Comparison of ENCODE assay signal across 21 cellular contexts in the genomic region with DNA sequence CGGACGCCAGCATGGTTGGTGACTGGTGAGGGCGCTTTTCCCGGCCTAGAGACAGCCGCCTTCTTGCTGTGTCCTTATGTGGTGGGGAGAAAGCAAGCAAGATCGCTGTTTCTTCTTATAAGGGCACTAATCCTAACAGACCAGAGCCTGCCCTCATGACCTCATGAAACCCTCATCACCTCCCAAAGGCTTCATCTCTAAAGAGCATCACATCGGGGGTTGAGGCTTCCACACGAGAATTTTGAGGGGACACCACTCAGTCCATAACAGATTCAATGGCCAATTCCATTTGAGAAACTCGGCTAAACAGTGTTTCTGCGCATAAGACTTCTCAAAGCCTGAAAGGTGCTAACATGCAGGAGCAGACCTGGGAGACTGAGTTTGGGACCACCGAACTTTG. TPM values are rescaled to one million over a fixed set of nuclear protein-coding genes. Genes with fewer than 3 reads are reported as not detected.
A peak's percentile ranks its signal among the peaks of the same experiment; 100 is the strongest.
DNase-seq lines count a peak whose midpoint lies in the region; ATAC-seq and TF ChIP-seq lines count a peak whose summit lies in the region.
"Had no signal": no experiment of that assay in that cellular context is flagged by ENCODE, and none has a peak within 500 bp of the region (broad histone marks: within the 10 kb centered on the region; RNA-seq: fewer than 3 reads in every experiment).

No MANE protein-coding gene starts in this region.

- no peak for TF ChIP-seq EP300 in esophagus muscularis mucosa (IDR thresholded peaks at IDR 0.05)

- H3K27ac ChIP-seq in left ventricle myocardium inferior (replicated peaks): peak overlapping the region; percentile 87
- peak overlapping the region; percentile 62 to 76 (median 70) for H3K27ac ChIP-seq in esophagus muscularis mucosa (replicated peaks in 1 of 4)
- H3K27ac ChIP-seq in rectal smooth muscle tissue (ENCODE audit: low read depth, low read length): peak overlapping the region; percentile 82
- peak overlapping the region; percentile 31 to 87 for H3K27ac ChIP-seq in aorta (ENCODE audit: low read depth in 1 of 2, low read length in 2 of 2)

- DNase-seq in left ventricle myocardium inferior (no peak), left ventricle myocardium superior (no peak), esophagus muscularis mucosa (ENCODE audit: extremely low spot score) (no peak), aorta (no peak), NCI-H446 treated with DMSO at 0.1 percent for 48 hours (lab: John Stamatoyannopoulos, UW) (no peak), medulla oblongata (ENCODE audit: extremely low spot score) (no peak)
- no peak for DNase-seq in NK-92 treated with Interleukin-12 subunit alpha and Interleukin-12 subunit beta, amount 100 ng/mL, for 24 hours (lab: John Stamatoyannopoulos, UW)
- DNase-seq: activated CD4-positive, CD25-positive, alpha-beta regulatory T cell treated with anti-CD3 and anti-CD28 coated beads, Interleukin-2, amount 50 U/mL, for 72 hours; activated naive CD8-positive, alpha-beta T cell treated with anti-CD3 and anti-CD28 coated beads, Interleukin-2, amount 10 ng/mL, durations not matched to agents 7 days and 5 days; central memory CD4-positive, alpha-beta T cell; DMS53; effector CD8-positive, alpha-beta T cell; islet precursor cell; Karpas-422; NCI-H1092 treated with DMSO at 0.1 percent for 48 hours; NCI-H2081 treated with DMSO at 0.1 percent for 48 hours; NCI-H526 treated with DMSO at 0.1 percent for 48 hours; SIG-M5; stimulated activated CD4-positive, alpha-beta T cell treated with anti-CD3 and anti-CD28 coated beads, Interleukin-4, amount 100 ng/mL, for 4 hours had no signal

- intact Hi-C loops in left ventricle myocardium inferior (cut with micrococcal nuclease) (loop anchor here (10.0 kb wide), 1 partner anchor 55 kb away; the partner anchor contains the start of gene VGLL4), left ventricle myocardium superior (cut with micrococcal nuclease) (loop anchor here (10.0 kb wide), 1 partner anchor 45 kb away; no protein-coding TSS in a partner anchor), esophagus muscularis mucosa (cut with DNase I) (loop anchor here (5.0 kb wide), 1 partner anchor 53 kb away; the partner anchor contains the start of gene VGLL4), aorta (cut with DNase I) (no loop called here)

- no peaks in the 10 kb centered on the region for H3K36me3 ChIP-seq in left ventricle myocardium inferior
- no peaks in the 10 kb centered on the region for H3K36me3 ChIP-seq in esophagus muscularis mucosa
- H3K36me3 ChIP-seq in rectal smooth muscle tissue (ENCODE audit: control insufficient read depth, insufficient read depth, low read length): no peaks in the 10 kb centered on the region
- no peaks in the 10 kb centered on the region for H3K36me3 ChIP-seq in aorta (ENCODE audit: control insufficient read depth in 1 of 2, insufficient read depth in 2 of 2, low read length in 1 of 2)

- H3K9ac ChIP-seq in rectal smooth muscle tissue (ENCODE audit: low read length): no peak overlapping the region

- no peaks in the 10 kb centered on the region for H3K27me3 ChIP-seq in left ventricle myocardium inferior (ENCODE audit: low read depth)
- no peaks in the 10 kb centered on the region for H3K27me3 ChIP-seq in esophagus muscularis mucosa
- H3K27me3 ChIP-seq in rectal smooth muscle tissue (ENCODE audit: control insufficient read depth, insufficient read depth, low read length): no peaks in the 10 kb centered on the region
- no peaks in the 10 kb centered on the region for H3K27me3 ChIP-seq in aorta (ENCODE audit: control insufficient read depth in 1 of 2, insufficient read depth in 2 of 2, low read length in 1 of 2)

- H3K9me3 ChIP-seq in left ventricle myocardium inferior (replicated peaks): no peaks in the 10 kb centered on the region
- H3K9me3 ChIP-seq in esophagus muscularis mucosa: no peaks in the 10 kb centered on the region
- H3K9me3 ChIP-seq in aorta (ENCODE audit: control insufficient read depth, low read length): no peaks in the 10 kb centered on the region

- H3K4me3 ChIP-seq in left ventricle myocardium inferior (no peak overlapping the region), esophagus muscularis mucosa (no peak overlapping the region), rectal smooth muscle tissue (ENCODE audit: low read length) (no peak overlapping the region), aorta (ENCODE audit: low read length in 2 of 2) (no peak overlapping the region)
- H3K4me3 ChIP-seq: skin epidermis had no signal

- ATAC-seq in left ventricle myocardium superior (no peak), aorta (ENCODE audit: low FRiP score) (no peak)

- no peak for TF ChIP-seq POLR2A in esophagus muscularis mucosa (IDR thresholded peaks at IDR 0.05; ENCODE audit: low read depth)

- H3K4me1 ChIP-seq in left ventricle myocardium inferior (peaks cover 96% of the 10 kb centered on the region), esophagus muscularis mucosa (peaks cover 68 to 100% (median 92%) of the 10 kb centered on the region in 4 donors), rectal smooth muscle tissue (ENCODE audit: control insufficient read depth, insufficient read depth, low read length) (peaks cover 39% of the 10 kb centered on the region), aorta (ENCODE audit: control insufficient read depth in 1 of 2, insufficient read depth in 2 of 2, low read length in 2 of 2) (peaks cover 13 to 25% of the 10 kb centered on the region in 2 donors)

- TF ChIP-seq CTCF in left ventricle myocardium inferior (IDR thresholded peaks at IDR 0.05; ENCODE audit: borderline replicate concordance) (no peak), esophagus muscularis mucosa (IDR thresholded peaks at IDR 0.05) (no peak)

- WGBS in esophagus muscularis mucosa: 79% methylated on average over 11 of the region's 11 CpGs
- 35 to 37% methylated on average over 11 of the region's 11 CpGs for WGBS in aorta, 2 donors

RNA-seq across cellular contexts. Expression of gene VGLL4, which starts 54.0 kb away (rescaled TPM):
- total RNA-seq in left ventricle myocardium inferior (29.3 TPM), left ventricle myocardium superior (26.2 TPM), esophagus muscularis mucosa (100 to 1,000 TPM in 1 of 4 donors, 10 to 100 TPM in 3; 51.5 to 222 (median 80.7) TPM), aorta (100 to 1,000 TPM in 1 of 2 donors, 10 to 100 TPM in 1; 93.5 to 104 TPM)
- 10 to 100 TPM; 44.7 to 47.8 TPM for polyA plus RNA-seq in aorta

Comparison
In these comparisons a context has a peak if more than half of its experiments do, and no peak if none do; other contexts are left out.
1. intact Hi-C loops: an anchor here in left ventricle myocardium inferior (10.0 kb wide), left ventricle myocardium superior (10.0 kb wide) and esophagus muscularis mucosa (5.0 kb wide); none called in aorta.